ENCODE assay signal across 1 cellular context in genomic region chr11:67456068-67456705, GRCh38.
TF ChIP-seq lines count a peak whose summit lies in the region.

No MANE protein-coding gene starts in this region.

TF ChIP-seq in K562, 482 proteins besides CTCF, POLR2A, EP300 and RAD21:
- TF ChIP-seq RNF2 (IDR thresholded peaks at IDR 0.05): no peak
- peak; percentile 16; the same call in 1 of the 2 replicates for TF ChIP-seq CTBP1 (IDR thresholded peaks at IDR 0.05; ENCODE audit: borderline replicate concordance)
